ENCODE assay signal across 8 cellular contexts in the genomic region with DNA sequence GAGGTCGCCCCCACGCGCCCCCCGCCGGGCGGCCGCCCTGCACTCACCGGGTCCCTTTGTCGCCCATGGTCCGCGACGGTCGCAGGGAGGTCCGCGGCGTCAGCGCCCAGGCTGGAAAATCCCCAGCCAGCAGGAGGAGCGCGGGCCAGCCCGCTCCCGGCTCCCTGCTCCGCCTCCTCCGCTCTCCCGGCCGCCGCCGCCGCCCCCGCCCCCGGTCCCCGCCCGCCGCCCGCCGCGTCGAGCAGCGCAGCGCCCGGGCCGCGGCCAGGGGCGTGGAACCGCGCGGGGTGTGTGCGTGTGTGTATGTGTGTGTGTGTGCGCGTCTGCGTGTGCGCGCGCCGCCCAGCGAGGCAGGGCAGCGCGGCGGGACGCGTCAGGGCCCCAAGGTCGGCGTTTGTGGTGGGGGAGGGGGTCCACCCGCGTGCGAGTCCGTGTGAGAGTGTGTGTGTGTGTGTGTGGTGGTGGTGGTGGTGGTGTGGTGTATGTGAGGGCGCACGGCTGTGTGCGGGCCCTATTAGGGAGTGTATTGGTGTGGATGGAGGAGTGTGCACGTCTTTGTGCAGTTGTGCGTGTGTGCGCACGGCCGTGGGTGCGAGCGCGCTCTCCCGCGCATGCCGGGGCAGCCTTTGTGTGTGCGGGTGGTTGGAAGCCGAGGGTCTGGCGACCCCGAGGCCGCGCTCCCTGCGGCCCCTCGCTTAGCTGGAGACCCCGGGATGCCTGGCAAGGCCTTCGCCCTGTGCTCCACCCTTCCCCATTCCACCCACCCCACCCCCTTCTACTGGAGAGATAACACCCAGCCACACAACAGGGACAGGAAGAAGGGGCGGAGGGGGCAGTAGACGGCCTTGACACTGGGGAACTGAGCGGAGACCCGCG. TPM values are rescaled to one million over a fixed set of nuclear protein-coding genes. Genes with fewer than 3 reads are reported as not detected.
A peak's percentile ranks its signal among the peaks of the same experiment; 100 is the strongest.
DNase-seq lines count a peak whose midpoint lies in the region; ATAC-seq, FAIRE-seq and TF ChIP-seq lines count a peak whose summit lies in the region.

A gene (minus strand): TSS at position 121 of the 876 bp plus-strand sequence. CDS start 54 bp downstream, at position 67.

- H4K20me1 ChIP-seq in smooth muscle cell (ENCODE audit: low read depth) = no peaks in the 10 kb centered on the region

- no peaks in the 10 kb centered on the region for H3K9me3 ChIP-seq in Caco-2
- no peaks in the 10 kb centered on the region for H3K9me3 ChIP-seq in smooth muscle cell (replicated peaks; ENCODE audit: low read depth)

- TF ChIP-seq CTCF in Caco-2 (IDR thresholded peaks at IDR 0.05; ENCODE audit: insufficient read depth in 1 of 2, low read depth in 1 of 2, low read length in 1 of 2, severe bottlenecking in 1 of 2, unreplicated experiment in 1 of 2) (peak in 1 of 2 experiments; percentile 44), VCaP (conservative IDR thresholded peaks at IDR 0.05) (peak; percentile 15), bronchial epithelial cell (IDR thresholded peaks at IDR 0.05; ENCODE audit: insufficient read depth, low read length, severe bottlenecking) (peak; percentile 19), smooth muscle cell (IDR thresholded peaks at IDR 0.05; ENCODE audit: borderline replicate concordance, insufficient read depth, poor library complexity, severe bottlenecking) (peak; percentile 5)

- no peaks in the 10 kb centered on the region for H3K27me3 Mint-ChIP-seq in Caco-2 (ENCODE audit: insufficient read depth, unreplicated experiment)
- peaks cover 6% of the 10 kb centered on the region for H3K27me3 Mint-ChIP-seq in IgD-negative memory B cell

- H3K4me1 Mint-ChIP-seq in Caco-2 (ENCODE audit: low read depth, unreplicated experiment) = peaks cover 47% of the 10 kb centered on the region
- H3K4me1 Mint-ChIP-seq in IgD-negative memory B cell = peaks cover 13 to 19% (median 14%) of the 10 kb centered on the region in 3 donors

- H3K27ac ChIP-seq in VCaP (peak within 1 kb of the TSS; percentile 94), smooth muscle cell (ENCODE audit: low read depth) (peak within 1 kb of the TSS; percentile 71)

- no TSS peak for BruUV-seq in Caco-2 (replicated peaks; lab: Mats Ljungman, UMichigan)

- CTCF ChIA-PET in Caco-2 (lab: Charles Lee) = interaction anchor here (0.6 to 3.9 kb wide), 14 partner anchors 9 to 104 kb away, joined by 3 to 35 read pairs (median 8); no protein-coding TSS in a partner anchor

- H3K79me2 ChIP-seq in smooth muscle cell (ENCODE audit: low read depth) = peaks cover 10% of the 10 kb centered on the region

- DNase-seq in Caco-2 (peak; percentile 89 to 90), bronchial epithelial cell (ENCODE audit: low read depth) (no peak), islet precursor cell (peak; percentile 93), smooth muscle cell (lab: John Stamatoyannopoulos, UW; ENCODE audit: unreplicated experiment) (peak; percentile 50), SW 1271 (lab: John Stamatoyannopoulos, UW) (no peak)

- H3K36me3 ChIP-seq in Caco-2 (ENCODE audit: control insufficient read depth, insufficient read depth, low read length) (no peaks in the 10 kb centered on the region; the same call in 1 of the 2 replicates), bronchial epithelial cell (ENCODE audit: control insufficient read depth, insufficient read depth, low read length) (no peaks in the 10 kb centered on the region), smooth muscle cell (ENCODE audit: low read depth) (no peaks in the 10 kb centered on the region)

- no peak for ATAC-seq in HG02840 (IDR thresholded peaks at IDR 0.05; ENCODE audit: low FRiP score, unreplicated experiment)

- peak within 1 kb of the TSS; percentile 98 for H3K27ac Mint-ChIP-seq in Caco-2 (ENCODE audit: unreplicated experiment)
- peak within 1 kb of the TSS; percentile 47 to 89 (median 60) for H3K27ac Mint-ChIP-seq in IgD-negative memory B cell

- H3K4me1 ChIP-seq in Caco-2 (peaks cover 49% of the 10 kb centered on the region), smooth muscle cell (ENCODE audit: low read depth) (peaks cover 32% of the 10 kb centered on the region)

- H3K9me3 Mint-ChIP-seq in Caco-2 (ENCODE audit: unreplicated experiment) = no peaks in the 10 kb centered on the region
- no peaks in the 10 kb centered on the region for H3K9me3 Mint-ChIP-seq in IgD-negative memory B cell

- 1% methylated on average over 37 of the region's 95 CpGs for WGBS in smooth muscle cell (ENCODE audit: low lambda C conversion rate)

- H3K36me3 Mint-ChIP-seq in Caco-2 (ENCODE audit: insufficient read depth, unreplicated experiment) = peaks cover 13% of the 10 kb centered on the region
- no peaks in the 10 kb centered on the region for H3K36me3 Mint-ChIP-seq in IgD-negative memory B cell

- H3K9ac ChIP-seq in smooth muscle cell (ENCODE audit: low read depth) = peak within 1 kb of the TSS; percentile 90

- peaks cover 38% of the 10 kb centered on the region for H3F3A ChIP-seq in smooth muscle cell (ENCODE audit: low read depth)

- H3K4me3 ChIP-seq in Caco-2 (ENCODE audit: low read depth, low read length) (peak within 1 kb of the TSS; percentile 56), bronchial epithelial cell (ENCODE audit: low read depth, low read length) (peak within 1 kb of the TSS; percentile 45), smooth muscle cell (peak within 1 kb of the TSS; percentile 79)

- intact Hi-C loops in Caco-2 (cut with micrococcal nuclease; ENCODE audit: unreplicated experiment) = loop anchor here (1.0 to 2.0 kb wide), 4 partner anchors 8 to 33 kb away; no protein-coding TSS in a partner anchor

- POLR2A ChIA-PET in Caco-2 (lab: Charles Lee) = interaction anchor here (0.5 to 1.6 kb wide), 14 partner anchors 9 to 201 kb away, joined by 3 to 16 read pairs (median 7); no protein-coding TSS in a partner anchor

- no peak for FAIRE-seq in bronchial epithelial cell (lab: Jason Lieb, UNC)

- peak within 1 kb of the TSS; percentile 98 for H2AFZ ChIP-seq in smooth muscle cell (ENCODE audit: low read depth)

- H3K4me3 Mint-ChIP-seq in Caco-2 (ENCODE audit: unreplicated experiment) (peak within 1 kb of the TSS; percentile 99), IgD-negative memory B cell (peak within 1 kb of the TSS; percentile 88 to 94 (median 90))

- peak within 1 kb of the TSS; percentile 98 for H3K4me2 ChIP-seq in smooth muscle cell

- H3K27me3 ChIP-seq in Caco-2 (replicated peaks; ENCODE audit: control insufficient read depth, insufficient read depth, low read length) = no peaks in the 10 kb centered on the region
- no peaks in the 10 kb centered on the region for H3K27me3 ChIP-seq in bronchial epithelial cell (ENCODE audit: control insufficient read depth, insufficient read depth, low read length)
- no peaks in the 10 kb centered on the region for H3K27me3 ChIP-seq in smooth muscle cell (ENCODE audit: low read depth)

RNA-seq across cellular contexts. Expression of the gene that starts here (rescaled TPM):
- total RNA-seq in Caco-2 (2022) (115 and 116 TPM in 2 replicates), bronchial epithelial cell (0.26 and 0.64 TPM in 2 replicates), smooth muscle cell (16.9 and 19.7 TPM in 2 replicates)
- polyA plus RNA-seq in IgD-negative memory B cell (3.0 TPM), smooth muscle cell (4.6 and 6.6 TPM in 2 replicates)

Comparison
In these comparisons a context has a peak if more than half of its experiments do, and no peak if none do; other contexts are left out.
1. RNA of the gene that starts here (total RNA-seq): 115 to 116 TPM in Caco-2 and 16.9 to 19.7 TPM in smooth muscle cell; 0.26 to 0.64 TPM in bronchial epithelial cell; every median in the first group is over 10 times any median in the second.
2. DNase-seq: peak in Caco-2 (2 of 2), islet precursor cell (single experiment) and smooth muscle cell (single experiment); none in bronchial epithelial cell (single experiment) and SW 1271 (0 of 2).
3. Peak in every context shown above with its lines, with median percentiles within 50 percentile points of each other: H3K4me3 ChIP-seq.